In the genomic region with DNA sequence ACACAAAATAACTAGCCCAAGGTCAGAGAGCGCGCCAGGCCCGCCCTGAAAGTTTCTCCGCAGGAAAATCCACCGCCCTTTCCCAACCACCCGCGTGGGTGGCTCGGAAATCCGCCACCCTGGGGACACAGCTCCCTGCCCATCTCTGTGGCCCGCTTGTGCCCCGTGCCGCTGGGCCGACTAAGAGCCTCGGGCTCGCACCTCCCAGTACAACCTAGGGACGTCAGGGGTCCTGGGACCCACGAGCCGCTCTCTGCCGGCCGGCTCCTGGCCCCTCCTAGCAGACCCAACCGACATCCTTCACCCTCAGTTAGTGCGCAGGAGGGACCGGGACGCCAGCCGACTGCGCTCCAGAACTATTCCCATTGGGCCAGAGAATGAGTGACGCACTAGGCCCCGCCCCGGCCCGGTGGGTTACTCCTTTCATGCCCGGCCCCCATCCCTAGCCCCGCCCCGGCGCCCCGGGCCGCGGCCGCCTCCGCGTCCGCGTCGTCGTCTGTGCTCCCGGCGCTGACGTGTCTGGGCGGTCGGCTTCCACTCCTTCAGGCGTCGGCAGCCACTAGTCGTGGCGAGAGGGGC, we compare ENCODE assay signal across 1 cellular context.
TF ChIP-seq lines count a peak whose summit lies in the region.

No MANE protein-coding gene starts in this region.

TF ChIP-seq in HEK293, 187 proteins besides CTCF, POLR2A, EP300 and RAD21 (continued from another document and continues in another):
- no peak for TF ChIP-seq ZNF221 (tag by site-specific recombination; IDR thresholded peaks at IDR 0.05; ENCODE audit: borderline replicate concordance)
- TF ChIP-seq ZFP69B (tag by site-specific recombination; IDR thresholded peaks at IDR 0.05): peak; percentile 25; the same call in 1 of the 2 replicates
- peak; percentile 39; the same call in 1 of the 2 replicates for TF ChIP-seq ZSCAN30 (tag by site-specific recombination; IDR thresholded peaks at IDR 0.05)
- TF ChIP-seq ZNF174 (tag by site-specific recombination; IDR thresholded peaks at IDR 0.05): no peak
- TF ChIP-seq TCF7L2 (IDR thresholded peaks at IDR 0.05; ENCODE audit: borderline replicate concordance, low read depth, low read length): no peak
- TF ChIP-seq EGR2 (tag by site-specific recombination; IDR thresholded peaks at IDR 0.05; ENCODE audit: low read depth): no peak; the same call in none of the 2 replicates
- TF ChIP-seq, protein P1, sequence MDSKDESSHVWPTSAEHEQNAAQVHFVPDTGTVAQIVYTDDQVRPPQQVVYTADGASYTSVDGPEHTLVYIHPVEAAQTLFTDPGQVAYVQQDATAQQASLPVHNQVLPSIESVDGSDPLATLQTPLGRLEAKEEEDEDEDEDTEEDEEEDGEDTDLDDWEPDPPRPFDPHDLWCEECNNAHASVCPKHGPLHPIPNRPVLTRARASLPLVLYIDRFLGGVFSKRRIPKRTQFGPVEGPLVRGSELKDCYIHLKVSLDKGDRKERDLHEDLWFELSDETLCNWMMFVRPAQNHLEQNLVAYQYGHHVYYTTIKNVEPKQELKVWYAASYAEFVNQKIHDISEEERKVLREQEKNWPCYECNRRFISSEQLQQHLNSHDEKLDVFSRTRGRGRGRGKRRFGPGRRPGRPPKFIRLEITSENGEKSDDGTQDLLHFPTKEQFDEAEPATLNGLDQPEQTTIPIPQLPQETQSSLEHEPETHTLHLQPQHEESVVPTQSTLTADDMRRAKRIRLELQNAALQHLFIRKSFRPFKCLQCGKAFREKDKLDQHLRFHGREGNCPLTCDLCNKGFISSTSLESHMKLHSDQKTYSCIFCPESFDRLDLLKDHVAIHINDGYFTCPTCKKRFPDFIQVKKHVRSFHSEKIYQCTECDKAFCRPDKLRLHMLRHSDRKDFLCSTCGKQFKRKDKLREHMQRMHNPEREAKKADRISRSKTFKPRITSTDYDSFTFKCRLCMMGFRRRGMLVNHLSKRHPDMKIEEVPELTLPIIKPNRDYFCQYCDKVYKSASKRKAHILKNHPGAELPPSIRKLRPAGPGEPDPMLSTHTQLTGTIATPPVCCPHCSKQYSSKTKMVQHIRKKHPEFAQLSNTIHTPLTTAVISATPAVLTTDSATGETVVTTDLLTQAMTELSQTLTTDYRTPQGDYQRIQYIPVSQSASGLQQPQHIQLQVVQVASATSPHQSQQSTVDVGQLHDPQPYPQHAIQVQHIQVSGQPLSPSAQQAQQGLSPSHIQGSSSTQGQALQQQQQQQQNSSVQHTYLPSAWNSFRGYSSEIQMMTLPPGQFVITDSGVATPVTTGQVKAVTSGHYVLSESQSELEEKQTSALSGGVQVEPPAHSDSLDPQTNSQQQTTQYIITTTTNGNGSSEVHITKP (tag by site-specific recombination; IDR thresholded peaks at IDR 0.05): peak; percentile 85
- TF ChIP-seq HOXD13 (CRISPR knock-in tag; IDR thresholded peaks at IDR 0.05; ENCODE audit: borderline replicate concordance): no peak
- TF ChIP-seq ZNF121 (tag by site-specific recombination; IDR thresholded peaks at IDR 0.05): no peak
- TF ChIP-seq, protein P2, sequence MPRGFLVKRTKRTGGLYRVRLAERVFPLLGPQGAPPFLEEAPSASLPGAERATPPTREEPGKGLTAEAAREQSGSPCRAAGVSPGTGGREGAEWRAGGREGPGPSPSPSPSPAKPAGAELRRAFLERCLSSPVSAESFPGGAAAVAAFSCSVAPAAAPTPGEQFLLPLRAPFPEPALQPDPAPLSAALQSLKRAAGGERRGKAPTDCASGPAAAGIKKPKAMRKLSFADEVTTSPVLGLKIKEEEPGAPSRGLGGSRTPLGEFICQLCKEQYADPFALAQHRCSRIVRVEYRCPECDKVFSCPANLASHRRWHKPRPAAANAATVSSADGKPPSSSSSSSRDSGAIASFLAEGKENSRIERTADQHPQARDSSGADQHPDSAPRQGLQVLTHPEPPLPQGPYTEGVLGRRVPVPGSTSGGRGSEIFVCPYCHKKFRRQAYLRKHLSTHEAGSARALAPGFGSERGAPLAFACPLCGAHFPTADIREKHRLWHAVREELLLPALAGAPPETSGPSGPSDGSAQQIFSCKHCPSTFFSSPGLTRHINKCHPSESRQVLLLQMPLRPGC (tag by site-specific recombination; IDR thresholded peaks at IDR 0.05): no peak
- TF ChIP-seq ZNF140 (tag by site-specific recombination; IDR thresholded peaks at IDR 0.05): no peak
- TF ChIP-seq ZNF302 (tag by site-specific recombination; IDR thresholded peaks at IDR 0.05; ENCODE audit: low read depth): no peak
- no peak for TF ChIP-seq ZNF266 (tag by site-specific recombination; IDR thresholded peaks at IDR 0.05; ENCODE audit: low read depth)
- peak; percentile 94 for TF ChIP-seq OSR2 (tag by site-specific recombination; IDR thresholded peaks at IDR 0.05)
- TF ChIP-seq ZNF426 (tag by site-specific recombination; IDR thresholded peaks at IDR 0.05): no peak
- TF ChIP-seq ZNF629 (tag by site-specific recombination; IDR thresholded peaks at IDR 0.05): peak; percentile 29; the same call in 1 of the 2 replicates
- TF ChIP-seq ZNF366 (tag by site-specific recombination; conservative IDR thresholded peaks at IDR 0.05): peak; percentile 34; the same call in 1 of the 2 replicates
- TF ChIP-seq HOXA7 (CRISPR knock-in tag; IDR thresholded peaks at IDR 0.05; ENCODE audit: borderline replicate concordance): no peak
- TF ChIP-seq ZFP41 (tag by site-specific recombination; IDR thresholded peaks at IDR 0.05; ENCODE audit: borderline replicate concordance): no peak
- TF ChIP-seq, protein P3, sequence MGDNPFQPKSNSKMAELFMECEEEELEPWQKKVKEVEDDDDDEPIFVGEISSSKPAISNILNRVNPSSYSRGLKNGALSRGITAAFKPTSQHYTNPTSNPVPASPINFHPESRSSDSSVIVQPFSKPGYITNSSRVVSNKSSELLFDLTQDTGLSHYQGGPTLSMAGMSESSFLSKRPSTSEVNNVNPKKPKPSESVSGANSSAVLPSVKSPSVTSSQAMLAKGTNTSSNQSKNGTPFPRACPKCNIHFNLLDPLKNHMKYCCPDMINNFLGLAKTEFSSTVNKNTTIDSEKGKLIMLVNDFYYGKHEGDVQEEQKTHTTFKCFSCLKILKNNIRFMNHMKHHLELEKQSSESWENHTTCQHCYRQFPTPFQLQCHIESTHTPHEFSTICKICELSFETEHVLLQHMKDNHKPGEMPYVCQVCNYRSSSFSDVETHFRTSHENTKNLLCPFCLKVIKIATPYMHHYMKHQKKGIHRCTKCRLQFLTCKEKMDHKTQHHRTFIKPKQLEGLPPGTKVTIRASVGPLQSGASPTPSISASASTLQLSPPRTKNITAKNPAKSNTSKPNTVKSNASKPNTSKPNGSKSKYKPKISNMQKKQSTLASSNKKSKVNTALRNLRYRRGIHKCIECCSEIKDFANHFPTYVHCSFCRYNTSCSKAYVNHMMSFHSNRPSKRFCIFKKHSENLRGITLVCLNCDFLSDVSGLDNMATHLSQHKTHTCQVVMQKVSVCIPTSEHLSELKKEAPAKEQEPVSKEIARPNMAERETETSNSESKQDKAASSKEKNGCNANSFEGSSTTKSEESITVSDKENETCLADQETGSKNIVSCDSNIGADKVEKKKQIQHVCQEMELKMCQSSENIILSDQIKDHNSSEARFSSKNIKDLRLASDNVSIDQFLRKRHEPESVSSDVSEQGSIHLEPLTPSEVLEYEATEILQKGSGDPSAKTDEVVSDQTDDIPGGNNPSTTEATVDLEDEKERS (tag by site-specific recombination; IDR thresholded peaks at IDR 0.05): no peak
- no peak for TF ChIP-seq ZNF624 (tag by site-specific recombination; IDR thresholded peaks at IDR 0.05)
- no peak for TF ChIP-seq ZNF311 (tag by site-specific recombination; IDR thresholded peaks at IDR 0.05; ENCODE audit: borderline replicate concordance)
- TF ChIP-seq ZIC2 (tag by site-specific recombination; IDR thresholded peaks at IDR 0.05): peak; percentile 44
- TF ChIP-seq, protein P4, sequence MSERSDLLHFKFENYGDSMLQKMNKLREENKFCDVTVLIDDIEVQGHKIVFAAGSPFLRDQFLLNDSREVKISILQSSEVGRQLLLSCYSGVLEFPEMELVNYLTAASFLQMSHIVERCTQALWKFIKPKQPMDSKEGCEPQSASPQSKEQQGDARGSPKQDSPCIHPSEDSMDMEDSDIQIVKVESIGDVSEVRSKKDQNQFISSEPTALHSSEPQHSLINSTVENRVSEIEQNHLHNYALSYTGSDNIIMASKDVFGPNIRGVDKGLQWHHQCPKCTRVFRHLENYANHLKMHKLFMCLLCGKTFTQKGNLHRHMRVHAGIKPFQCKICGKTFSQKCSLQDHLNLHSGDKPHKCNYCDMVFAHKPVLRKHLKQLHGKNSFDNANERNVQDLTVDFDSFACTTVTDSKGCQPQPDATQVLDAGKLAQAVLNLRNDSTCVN (tag by site-specific recombination; optimal IDR thresholded peaks at IDR 0.05): no peak
- TF ChIP-seq ZNF76 (tag by site-specific recombination; IDR thresholded peaks at IDR 0.05; ENCODE audit: borderline replicate concordance, low read depth): no peak
- TF ChIP-seq, protein P5, sequence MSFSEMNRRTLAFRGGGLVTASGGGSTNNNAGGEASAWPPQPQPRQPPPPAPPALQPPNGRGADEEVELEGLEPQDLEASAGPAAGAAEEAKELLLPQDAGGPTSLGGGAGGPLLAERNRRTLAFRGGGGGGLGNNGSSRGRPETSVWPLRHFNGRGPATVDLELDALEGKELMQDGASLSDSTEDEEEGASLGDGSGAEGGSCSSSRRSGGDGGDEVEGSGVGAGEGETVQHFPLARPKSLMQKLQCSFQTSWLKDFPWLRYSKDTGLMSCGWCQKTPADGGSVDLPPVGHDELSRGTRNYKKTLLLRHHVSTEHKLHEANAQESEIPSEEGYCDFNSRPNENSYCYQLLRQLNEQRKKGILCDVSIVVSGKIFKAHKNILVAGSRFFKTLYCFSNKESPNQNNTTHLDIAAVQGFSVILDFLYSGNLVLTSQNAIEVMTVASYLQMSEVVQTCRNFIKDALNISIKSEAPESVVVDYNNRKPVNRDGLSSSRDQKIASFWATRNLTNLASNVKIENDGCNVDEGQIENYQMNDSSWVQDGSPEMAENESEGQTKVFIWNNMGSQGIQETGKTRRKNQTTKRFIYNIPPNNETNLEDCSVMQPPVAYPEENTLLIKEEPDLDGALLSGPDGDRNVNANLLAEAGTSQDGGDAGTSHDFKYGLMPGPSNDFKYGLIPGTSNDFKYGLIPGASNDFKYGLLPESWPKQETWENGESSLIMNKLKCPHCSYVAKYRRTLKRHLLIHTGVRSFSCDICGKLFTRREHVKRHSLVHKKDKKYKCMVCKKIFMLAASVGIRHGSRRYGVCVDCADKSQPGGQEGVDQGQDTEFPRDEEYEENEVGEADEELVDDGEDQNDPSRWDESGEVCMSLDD (tag by site-specific recombination; IDR thresholded peaks at IDR 0.05): no peak
- TF ChIP-seq, protein P6, sequence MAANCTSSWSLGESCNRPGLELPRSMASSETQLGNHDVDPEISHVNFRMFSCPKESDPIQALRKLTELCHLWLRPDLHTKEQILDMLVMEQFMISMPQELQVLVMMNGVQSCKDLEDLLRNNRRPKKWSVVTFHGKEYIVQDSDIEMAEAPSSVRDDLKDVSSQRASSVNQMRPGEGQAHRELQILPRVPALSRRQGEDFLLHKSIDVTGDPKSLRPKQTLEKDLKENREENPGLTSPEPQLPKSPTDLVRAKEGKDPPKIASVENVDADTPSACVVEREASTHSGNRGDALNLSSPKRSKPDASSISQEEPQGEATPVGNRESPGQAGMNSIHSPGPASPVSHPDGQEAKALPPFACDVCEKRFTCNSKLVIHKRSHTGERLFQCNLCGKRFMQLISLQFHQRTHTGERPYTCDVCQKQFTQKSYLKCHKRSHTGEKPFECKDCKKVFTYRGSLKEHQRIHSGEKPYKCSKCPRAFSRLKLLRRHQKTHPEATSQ (tag by site-specific recombination; IDR thresholded peaks at IDR 0.05): no peak
- TF ChIP-seq ZFP37 (tag by site-specific recombination; IDR thresholded peaks at IDR 0.05): peak; percentile 72; the same call in 1 of the 2 replicates
- no peak for TF ChIP-seq HOXC10 (CRISPR knock-in tag; IDR thresholded peaks at IDR 0.05)
- TF ChIP-seq ZNF658 (tag by site-specific recombination; IDR thresholded peaks at IDR 0.05): no peak
- TF ChIP-seq, protein P7, sequence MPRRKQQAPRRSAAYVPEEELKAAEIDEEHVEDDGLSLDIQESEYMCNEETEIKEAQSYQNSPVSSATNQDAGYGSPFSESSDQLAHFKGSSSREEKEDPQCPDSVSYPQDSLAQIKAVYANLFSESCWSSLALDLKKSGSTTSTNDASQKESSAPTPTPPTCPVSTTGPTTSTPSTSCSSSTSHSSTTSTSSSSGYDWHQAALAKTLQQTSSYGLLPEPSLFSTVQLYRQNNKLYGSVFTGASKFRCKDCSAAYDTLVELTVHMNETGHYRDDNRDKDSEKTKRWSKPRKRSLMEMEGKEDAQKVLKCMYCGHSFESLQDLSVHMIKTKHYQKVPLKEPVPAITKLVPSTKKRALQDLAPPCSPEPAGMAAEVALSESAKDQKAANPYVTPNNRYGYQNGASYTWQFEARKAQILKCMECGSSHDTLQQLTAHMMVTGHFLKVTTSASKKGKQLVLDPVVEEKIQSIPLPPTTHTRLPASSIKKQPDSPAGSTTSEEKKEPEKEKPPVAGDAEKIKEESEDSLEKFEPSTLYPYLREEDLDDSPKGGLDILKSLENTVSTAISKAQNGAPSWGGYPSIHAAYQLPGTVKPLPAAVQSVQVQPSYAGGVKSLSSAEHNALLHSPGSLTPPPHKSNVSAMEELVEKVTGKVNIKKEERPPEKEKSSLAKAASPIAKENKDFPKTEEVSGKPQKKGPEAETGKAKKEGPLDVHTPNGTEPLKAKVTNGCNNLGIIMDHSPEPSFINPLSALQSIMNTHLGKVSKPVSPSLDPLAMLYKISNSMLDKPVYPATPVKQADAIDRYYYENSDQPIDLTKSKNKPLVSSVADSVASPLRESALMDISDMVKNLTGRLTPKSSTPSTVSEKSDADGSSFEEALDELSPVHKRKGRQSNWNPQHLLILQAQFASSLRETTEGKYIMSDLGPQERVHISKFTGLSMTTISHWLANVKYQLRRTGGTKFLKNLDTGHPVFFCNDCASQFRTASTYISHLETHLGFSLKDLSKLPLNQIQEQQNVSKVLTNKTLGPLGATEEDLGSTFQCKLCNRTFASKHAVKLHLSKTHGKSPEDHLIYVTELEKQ (tag by site-specific recombination; IDR thresholded peaks at IDR 0.05; ENCODE audit: borderline replicate concordance): no peak
- TF ChIP-seq SETDB1 (IDR thresholded peaks at IDR 0.05; ENCODE audit: insufficient read length, low read length): no peak
- TF ChIP-seq ZNF423 (tag by site-specific recombination; IDR thresholded peaks at IDR 0.05): peak; percentile 74
- 0 out of 2 replicates have a peak, but pooled peaks have one; percentile 16 for TF ChIP-seq KLF8 (tag by site-specific recombination; IDR thresholded peaks at IDR 0.05)
- no peak for TF ChIP-seq ZNF777 (tag by site-specific recombination; IDR thresholded peaks at IDR 0.05; ENCODE audit: borderline replicate concordance)
- no peak for TF ChIP-seq ZNF48 (tag by site-specific recombination; IDR thresholded peaks at IDR 0.05)
- TF ChIP-seq SCRT2 (tag by site-specific recombination; IDR thresholded peaks at IDR 0.05): no peak
- TF ChIP-seq ZNF335 (tag by site-specific recombination; conservative IDR thresholded peaks at IDR 0.05): peak; percentile 89
- TF ChIP-seq ZNF549 (tag by site-specific recombination; IDR thresholded peaks at IDR 0.05): no peak
- TF ChIP-seq ZNF184 (tag by site-specific recombination; IDR thresholded peaks at IDR 0.05): no peak
- peak; percentile 20; the same call in 1 of the 2 replicates for TF ChIP-seq ZNF610 (tag by site-specific recombination; IDR thresholded peaks at IDR 0.05; ENCODE audit: borderline replicate concordance)
- TF ChIP-seq, protein P8, sequence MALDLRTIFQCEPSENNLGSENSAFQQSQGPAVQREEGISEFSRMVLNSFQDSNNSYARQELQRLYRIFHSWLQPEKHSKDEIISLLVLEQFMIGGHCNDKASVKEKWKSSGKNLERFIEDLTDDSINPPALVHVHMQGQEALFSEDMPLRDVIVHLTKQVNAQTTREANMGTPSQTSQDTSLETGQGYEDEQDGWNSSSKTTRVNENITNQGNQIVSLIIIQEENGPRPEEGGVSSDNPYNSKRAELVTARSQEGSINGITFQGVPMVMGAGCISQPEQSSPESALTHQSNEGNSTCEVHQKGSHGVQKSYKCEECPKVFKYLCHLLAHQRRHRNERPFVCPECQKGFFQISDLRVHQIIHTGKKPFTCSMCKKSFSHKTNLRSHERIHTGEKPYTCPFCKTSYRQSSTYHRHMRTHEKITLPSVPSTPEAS (tag by site-specific recombination; IDR thresholded peaks at IDR 0.05): no peak
